In genomic region chr3:73432021-73432722, GRCh38 we compare ENCODE assay signal across 8 cellular contexts.
DNase-seq lines count a peak whose midpoint lies in the region; ATAC-seq, FAIRE-seq and TF ChIP-seq lines count a peak whose summit lies in the region.

No MANE protein-coding gene starts in this region.

- H3K4me2 ChIP-seq in HepG2 (ENCODE audit: low read depth, low read length) = no peak overlapping the region

- no peak overlapping the region for H3K4me3 ChIP-seq in NB4 (ENCODE audit: low read depth, low read length)
- H3K4me3 ChIP-seq in brain microvascular endothelial cell (ENCODE audit: low read depth, low read length) = no peak overlapping the region
- H3K4me3 ChIP-seq in HepG2 (replicated peaks in 1 of 3; ENCODE audit: insufficient read depth in 1 of 3, low read depth in 2 of 3, low read length in 3 of 3) = no peak overlapping the region

- POLR2A ChIA-PET in HepG2 (lab: Yijun Ruan, JAX) = no interaction called here

- no peak overlapping the region for H2AFZ ChIP-seq in HepG2 (ENCODE audit: low read length)

- 54% methylated on average over 9 of the region's 9 CpGs for WGBS in HepG2 (ENCODE audit: low lambda C conversion rate)

- no peak overlapping the region for H3K27ac ChIP-seq in brain microvascular endothelial cell
- no peak overlapping the region for H3K27ac ChIP-seq in HepG2 (ENCODE audit: extremely low read length, insufficient read depth, low read length)

- H3K9me3 ChIP-seq in HepG2 (ENCODE audit: low read length) = no peaks in the 10 kb centered on the region

- FAIRE-seq in HepG2 (lab: Jason Lieb, UNC) = peak; percentile 39

- H3K4me1 ChIP-seq in HepG2 (ENCODE audit: insufficient read depth, low read length) = no peaks in the 10 kb centered on the region

- no peak for TF ChIP-seq RAD21 in HepG2 (CRISPR knock-in tag; IDR thresholded peaks at IDR 0.05)

- H3K36me3 ChIP-seq in brain microvascular endothelial cell (replicated peaks) = no peaks in the 10 kb centered on the region
- no peaks in the 10 kb centered on the region for H3K36me3 ChIP-seq in HepG2 (replicated peaks in 1 of 2; ENCODE audit: control insufficient read depth in 1 of 2, insufficient read depth in 2 of 2, low read length in 2 of 2)

- no peak overlapping the region for H3K9ac ChIP-seq in HepG2 (ENCODE audit: insufficient read depth, low read depth, low read length)

- CTCF ChIA-PET in HepG2 (lab: Yijun Ruan, JAX; ENCODE audit: low intra/inter-chr PET ratio, low total read pairs) = interaction anchor here (1.2 to 2.0 kb wide), 2 partner anchors 241 to 331 kb away, joined by 5 to 17 read pairs; no protein-coding TSS in a partner anchor

- no peaks in the 10 kb centered on the region for H4K20me1 ChIP-seq in HepG2 (ENCODE audit: insufficient read depth, low read length)

- BruUV-seq in HepG2 (replicated peaks; lab: Mats Ljungman, UMichigan) = no TSS peak

- no peaks in the 10 kb centered on the region for H3K79me2 ChIP-seq in HepG2 (ENCODE audit: insufficient read depth, low read length)

- DNase-seq in AG08395 (ENCODE audit: low spot score) (peak; percentile 48), NB4 (ENCODE audit: low read depth) (peak; percentile 57), brain microvascular endothelial cell (peak; percentile 37), HepG2 (ENCODE audit: low spot score) (peak; percentile 53), NCI-H187 (lab: John Stamatoyannopoulos, UW) (no peak), GF-D8 (lab: John Stamatoyannopoulos, UW) (no peak), NCI-H128 (lab: John Stamatoyannopoulos, UW; ENCODE audit: unreplicated experiment) (no peak)

- TF ChIP-seq POLR2A in NB4 (IDR thresholded peaks at IDR 0.05; ENCODE audit: extremely low read depth, insufficient read length) = no peak
- no peak for TF ChIP-seq POLR2A in HepG2 (IDR thresholded peaks at IDR 0.05; ENCODE audit: insufficient read depth in 1 of 2, low read depth in 2 of 2, low read length in 2 of 2)

- ATAC-seq in HepG2 = no peak

- intact Hi-C loops in HepG2 (cut with micrococcal nuclease; ENCODE audit: unreplicated experiment) = loop anchor here (1.0 kb wide), 3 partner anchors 70 to 331 kb away; no protein-coding TSS in a partner anchor

- TF ChIP-seq EP300 in HepG2 (IDR thresholded peaks at IDR 0.05; ENCODE audit: low read depth in 2 of 2, low read length in 2 of 2) (no peak), HepG2 (CRISPR knock-in tag; IDR thresholded peaks at IDR 0.05; ENCODE audit: borderline replicate concordance) (no peak)

- H3K27me3 ChIP-seq in brain microvascular endothelial cell (replicated peaks) (no peaks in the 10 kb centered on the region), HepG2 (ENCODE audit: control insufficient read depth in 1 of 2, insufficient read depth in 2 of 2, low read length in 2 of 2) (no peaks in the 10 kb centered on the region; a peak in 1 of 5 replicates)

- TF ChIP-seq CTCF in GM12873 (IDR thresholded peaks at IDR 0.05; ENCODE audit: insufficient read depth, low read depth, low read length, missing control alignments) = peak; percentile 68
- peak; percentile 51 for TF ChIP-seq CTCF in NB4 (IDR thresholded peaks at IDR 0.05; ENCODE audit: low read depth, low read length)
- TF ChIP-seq CTCF in brain microvascular endothelial cell (IDR thresholded peaks at IDR 0.05; ENCODE audit: low read depth, low read length, missing control alignments) = peak; percentile 74
- peak; percentile 53 for TF ChIP-seq CTCF in HepG2 (CRISPR knock-in tag; IDR thresholded peaks at IDR 0.05)

- in situ Hi-C loops in brain microvascular endothelial cell (cut with HindIII; ENCODE audit: low pct_ligation_motif_present, low sequenced_read_pairs) (no loop called here), HepG2 (cut with HindIII; ENCODE audit: extremely low pct_ligation_motif_present, low pct_unique_long_range_greater_than_20kb) (loop anchor here (5.0 kb wide), 1 partner anchor 330 kb away; no protein-coding TSS in a partner anchor)

TF ChIP-seq in HepG2, 621 proteins besides CTCF, POLR2A, EP300 and RAD21:
- TF ChIP-seq ARID3A (IDR thresholded peaks at IDR 0.05; ENCODE audit: low read depth, low read length) = 0 out of 2 replicates have a peak, but pooled peaks have one; percentile 25
- TF ChIP-seq ZKSCAN5 (CRISPR knock-in tag; IDR thresholded peaks at IDR 0.05) = no peak
- peak; percentile 51 for TF ChIP-seq STAG1 (CRISPR knock-in tag; IDR thresholded peaks at IDR 0.05)
- peak; percentile 33; the same call in 1 of the 2 replicates for TF ChIP-seq SMC3 (IDR thresholded peaks at IDR 0.05; ENCODE audit: low read length)

Comparison
In these comparisons a context has a peak if more than half of its experiments do, and no peak if none do; other contexts are left out.
1. DNase-seq: peak in AG08395 (single experiment), NB4 (single experiment), brain microvascular endothelial cell (single experiment) and HepG2 (single experiment); none in NCI-H187 (0 of 2), GF-D8 (single experiment) and NCI-H128 (single experiment).
2. Peak in every context shown above with its lines, with median percentiles within 50 percentile points of each other: CTCF ChIP-seq.